ENCODE assay signal across 12 cellular contexts in the genomic region with DNA sequence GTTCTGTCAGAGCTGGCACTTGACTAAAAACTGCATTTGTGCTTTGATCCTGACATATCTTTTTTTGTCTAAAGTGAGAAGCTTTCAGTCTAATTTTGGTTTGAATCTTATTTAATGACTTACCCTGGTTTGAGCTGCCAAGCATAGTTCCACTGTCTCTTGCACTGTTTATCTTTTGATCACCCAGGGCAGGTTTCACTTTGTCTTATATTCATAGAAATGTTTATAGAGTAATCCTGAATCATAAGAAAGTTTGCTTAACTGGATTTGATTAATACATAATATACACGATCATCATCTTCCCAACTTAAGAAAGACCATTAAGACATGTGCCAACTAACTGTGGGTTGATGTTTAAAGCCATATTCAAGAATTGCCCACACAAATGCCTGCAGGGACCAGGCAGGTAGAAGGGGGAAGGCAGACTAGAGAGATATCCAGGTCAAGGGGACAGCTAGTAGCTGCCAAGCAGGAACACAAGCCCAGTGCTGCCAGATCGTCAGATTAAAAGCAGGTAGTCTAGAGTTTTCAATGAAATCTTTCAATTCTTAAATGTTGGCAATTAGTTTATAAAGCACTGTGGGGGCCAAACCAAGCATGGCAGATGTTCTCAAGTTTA. TPM values are rescaled to one million over a fixed set of nuclear protein-coding genes. Genes with fewer than 3 reads are reported as not detected.
DNase-seq lines count a peak whose midpoint lies in the region; ATAC-seq and TF ChIP-seq lines count a peak whose summit lies in the region.
"Had no signal": no experiment of that assay in that cellular context is flagged by ENCODE, and none has a peak within 500 bp of the region (broad histone marks: within the 10 kb centered on the region; RNA-seq: fewer than 3 reads in every experiment).

No MANE protein-coding gene starts in this region.

- peak; percentile 72 for TF ChIP-seq POLR2A in IMR-90 (IDR thresholded peaks at IDR 0.05; ENCODE audit: low read depth, low read length)

- peak overlapping the region; percentile 29 for H3K27ac Mint-ChIP-seq in CD8-positive, alpha-beta T cell
- peak overlapping the region; percentile 59 for H3K27ac Mint-ChIP-seq in activated naive CD8-positive, alpha-beta T cell treated with anti-CD3 and anti-CD28 coated beads, Interleukin-2, amount 50 U/mL, for 24 hours
- peak overlapping the region in 5 of 9 donors; percentile 22 to 87 (median 44) for H3K27ac Mint-ChIP-seq in naive thymus-derived CD4-positive, alpha-beta T cell

- H3K9me3 Mint-ChIP-seq in CD8-positive, alpha-beta T cell: no peaks in the 10 kb centered on the region
- H3K9me3 Mint-ChIP-seq in activated naive CD8-positive, alpha-beta T cell treated with anti-CD3 and anti-CD28 coated beads, Interleukin-2, amount 50 U/mL, for 24 hours: no peaks in the 10 kb centered on the region
- no peaks in the 10 kb centered on the region for H3K9me3 Mint-ChIP-seq in naive thymus-derived CD4-positive, alpha-beta T cell

- peak overlapping the region; percentile 90 for H2BK5ac ChIP-seq in IMR-90 (ENCODE audit: low read depth, low read length, poor library complexity, severe bottlenecking)

- ATAC-seq in CD8-positive, alpha-beta T cell: no peak
- ATAC-seq in IMR-90 (ENCODE audit: low read depth) (no peak), aorta (ENCODE audit: low FRiP score) (no peak)
- no peak for ATAC-seq in activated naive CD8-positive, alpha-beta T cell treated with anti-CD3 and anti-CD28 coated beads, Interleukin-2, amount 50 U/mL, for 24 hours
- ATAC-seq in naive thymus-derived CD4-positive, alpha-beta T cell: no peak
- ATAC-seq: K562 had no signal

- dilution Hi-C loops in IMR-90 (cut with HindIII; ENCODE audit: low sequenced_read_pairs, unreplicated experiment): no loop called here

- H3K23ac ChIP-seq in IMR-90 (ENCODE audit: low read depth, low read length): no peak overlapping the region

- H2AFZ ChIP-seq in IMR-90 (replicated peaks; ENCODE audit: low read length, poor library complexity): no peak overlapping the region

- WGBS in IMR-90 (ENCODE audit: extremely low coverage in 2 of 2, insufficient read length in 1 of 2), 2 experiments: 0% methylated on average over 1 of the region's 2 CpGs; no CpG with 5 or more reads in 1 of the 2 experiments
- WGBS in aorta, 2 donors: 68 to 79% methylated on average over 2 of the region's 2 CpGs

- peak overlapping the region; percentile 50 for H2BK120ac ChIP-seq in IMR-90 (ENCODE audit: low read depth, low read length)

- peak overlapping the region; percentile 70; the same call in 1 of the 2 replicates for H3K9ac ChIP-seq in IMR-90 (ENCODE audit: low read depth, low read length)

- H3K56ac ChIP-seq in IMR-90 (ENCODE audit: extremely low read depth, insufficient read depth, low read length): peak overlapping the region; percentile 1; the same call in 1 of the 2 replicates

- no peak overlapping the region for H3K14ac ChIP-seq in IMR-90 (replicated peaks; ENCODE audit: low read depth, low read length)

- H3K4me3 Mint-ChIP-seq in CD8-positive, alpha-beta T cell: peak overlapping the region; percentile 15
- peak overlapping the region; percentile 87 for H3K4me3 Mint-ChIP-seq in activated naive CD8-positive, alpha-beta T cell treated with anti-CD3 and anti-CD28 coated beads, Interleukin-2, amount 50 U/mL, for 24 hours
- H3K4me3 Mint-ChIP-seq in naive thymus-derived CD4-positive, alpha-beta T cell: peak overlapping the region in 3 of 10 donors; percentile 12 to 95 (median 25)

- peak overlapping the region; percentile 54; the same call in 1 of the 2 replicates for H4K5ac ChIP-seq in IMR-90 (ENCODE audit: low read depth, low read length)

- peak overlapping the region; percentile 50; the same call in 1 of the 2 replicates for H3K18ac ChIP-seq in IMR-90 (ENCODE audit: low read depth, low read length)

- intact Hi-C loops in CD8-positive, alpha-beta T cell (cut with DNase I, micrococcal nuclease): loop anchor here in 1 of 2 experiments (5.0 kb wide), 1 partner anchor 78 kb away; a partner anchor contains a TSS
- intact Hi-C loops in IMR-90 (cut with micrococcal nuclease): loop anchor here (10.0 kb wide), 1 partner anchor 80 kb away; a partner anchor contains a TSS
- intact Hi-C loops in naive thymus-derived CD4-positive, alpha-beta T cell (cut with micrococcal nuclease): loop anchor here in 1 of 2 donors (5.0 kb wide), 1 partner anchor 63 kb away; no protein-coding TSS in a partner anchor
- intact Hi-C loops in aorta (cut with DNase I): no loop called here

- peaks cover 5% of the 10 kb centered on the region for H3K36me3 Mint-ChIP-seq in CD8-positive, alpha-beta T cell
- peaks cover 22% of the 10 kb centered on the region for H3K36me3 Mint-ChIP-seq in activated naive CD8-positive, alpha-beta T cell treated with anti-CD3 and anti-CD28 coated beads, Interleukin-2, amount 50 U/mL, for 24 hours (ENCODE audit: low read depth)
- H3K36me3 Mint-ChIP-seq in naive thymus-derived CD4-positive, alpha-beta T cell: peaks cover 0 to 18% (median 0%) of the 10 kb centered on the region in 5 donors

- H2BK20ac ChIP-seq in IMR-90 (ENCODE audit: low read depth, low read length): no peak overlapping the region

- H4K20me1 ChIP-seq in IMR-90 (ENCODE audit: insufficient read depth, low read length): no peaks in the 10 kb centered on the region

- no peaks in the 10 kb centered on the region; the same call in 1 of the 2 replicates for H3K9me1 ChIP-seq in IMR-90 (ENCODE audit: insufficient read depth, low read length)

- no peaks in the 10 kb centered on the region for H3K9me3 ChIP-seq in CD8-positive, alpha-beta T cell (ENCODE audit: low read length)
- no peaks in the 10 kb centered on the region for H3K9me3 ChIP-seq in IMR-90 (ENCODE audit: control insufficient read depth, insufficient read depth, low read length)
- no peaks in the 10 kb centered on the region for H3K9me3 ChIP-seq in naive thymus-derived CD4-positive, alpha-beta T cell (ENCODE audit: control insufficient read depth in 2 of 3, low read length in 3 of 3)
- H3K9me3 ChIP-seq in aorta (ENCODE audit: control insufficient read depth, low read length): no peaks in the 10 kb centered on the region
- H3K9me3 ChIP-seq: stomach had no signal

- peak overlapping the region; percentile 92 for H3K4me2 ChIP-seq in IMR-90 (ENCODE audit: low read depth, low read length)

- no peak for TF ChIP-seq CTCF in CD8-positive, alpha-beta T cell (IDR thresholded peaks at IDR 0.05)
- no peak for TF ChIP-seq CTCF in IMR-90 (conservative IDR thresholded peaks at IDR 0.05; ENCODE audit: low read depth, low read length)
- no peak for TF ChIP-seq CTCF in GM13976 (IDR thresholded peaks at IDR 0.05; ENCODE audit: borderline replicate concordance, control extremely low read depth, extremely low read depth, insufficient read depth, missing control alignments)

- peak overlapping the region; percentile 25; the same call in 1 of the 2 replicates for H2AK5ac ChIP-seq in IMR-90 (ENCODE audit: low read depth, low read length)

- H2AK9ac ChIP-seq in IMR-90 (replicated peaks; ENCODE audit: low read depth, low read length, poor library complexity): no peak overlapping the region

- in situ Hi-C loops in IMR-90 (cut with MboI; ENCODE audit: low sequenced_read_pairs) (no loop called here), GM13976 (cut with MboI; ENCODE audit: low sequenced_read_pairs, unreplicated experiment) (no loop called here)

- no peak overlapping the region for H4K91ac ChIP-seq in IMR-90 (ENCODE audit: insufficient read depth, low read depth, low read length)

- DNase-seq in CD8-positive, alpha-beta T cell: no peak
- DNase-seq in IMR-90 (peak; percentile 64), aorta (no peak), GM13976 (ENCODE audit: low spot score) (no peak), HPDE6-E6E7 (ENCODE audit: extremely low spot score) (no peak)
- DNase-seq in activated naive CD8-positive, alpha-beta T cell treated with anti-CD3 and anti-CD28 coated beads, Interleukin-2, amount 50 U/mL, for 24 hours: no peak
- DNase-seq in naive thymus-derived CD4-positive, alpha-beta T cell: no peak
- DNase-seq: mesendoderm; NCI-H187 treated with DMSO at 0.1 percent for 48 hours; stimulated activated CD4-positive, alpha-beta T cell treated with anti-CD3 and anti-CD28 coated beads, Interleukin-4, amount 100 ng/mL, for 24 hours; stomach had no signal

- no peaks in the 10 kb centered on the region for H3K27me3 ChIP-seq in CD8-positive, alpha-beta T cell (ENCODE audit: insufficient read depth, low read length)
- H3K27me3 ChIP-seq in IMR-90 (ENCODE audit: control insufficient read depth, insufficient read depth, low read length): no peaks in the 10 kb centered on the region
- no peaks in the 10 kb centered on the region for H3K27me3 ChIP-seq in naive thymus-derived CD4-positive, alpha-beta T cell (ENCODE audit: control insufficient read depth in 2 of 2, insufficient read depth in 2 of 2, low read length in 2 of 2)
- no peaks in the 10 kb centered on the region for H3K27me3 ChIP-seq in aorta (ENCODE audit: control insufficient read depth in 1 of 2, insufficient read depth in 2 of 2, low read length in 1 of 2)

- H3K4me1 ChIP-seq in CD8-positive, alpha-beta T cell (ENCODE audit: insufficient read depth, low read length): peaks cover 3% of the 10 kb centered on the region
- H3K4me1 ChIP-seq in IMR-90 (ENCODE audit: control insufficient read depth, insufficient read depth, low read length) (no peaks in the 10 kb centered on the region; the same call in 1 of the 2 replicates), aorta (ENCODE audit: control insufficient read depth in 1 of 2, insufficient read depth in 2 of 2, low read length in 2 of 2) (no peaks in the 10 kb centered on the region)
- H3K4me1 ChIP-seq in naive thymus-derived CD4-positive, alpha-beta T cell (ENCODE audit: control insufficient read depth in 2 of 2, insufficient read depth in 2 of 2, low read length in 2 of 2): no peaks in the 10 kb centered on the region

- H2BK15ac ChIP-seq in IMR-90 (ENCODE audit: low read depth, low read length): no peak overlapping the region

- no peak overlapping the region for H3K27ac ChIP-seq in CD8-positive, alpha-beta T cell (ENCODE audit: low read depth, low read length)
- peak overlapping the region; percentile 86 for H3K27ac ChIP-seq in IMR-90 (ENCODE audit: insufficient read depth, low read length)
- H3K27ac ChIP-seq in naive thymus-derived CD4-positive, alpha-beta T cell (ENCODE audit: low read depth, low read length): no peak overlapping the region
- no peak overlapping the region for H3K27ac ChIP-seq in aorta (ENCODE audit: low read depth in 1 of 2, low read length in 2 of 2)
- H3K27ac ChIP-seq: stomach had no signal

- TSS peak; percentile 34 for BruUV-seq in IMR-90 (replicated peaks; lab: Mats Ljungman, UMichigan)

- peak overlapping the region; percentile 40; the same call in 1 of the 2 replicates for H3K4ac ChIP-seq in IMR-90 (ENCODE audit: low read depth, low read length)

- CTCF ChIA-PET in CD8-positive, alpha-beta T cell (lab: Charles Lee): interaction anchor here (1.0 kb wide), 1 partner anchor 7 kb away, joined by 3 read pairs; no protein-coding TSS in a partner anchor
- CTCF ChIA-PET in IMR-90 (lab: Yijun Ruan, JAX): interaction anchor here (0.6 to 1.2 kb wide), 2 partner anchors 32 to 33 kb away, joined by 3 read pairs; no protein-coding TSS in a partner anchor
- CTCF ChIA-PET in naive thymus-derived CD4-positive, alpha-beta T cell (lab: Charles Lee): no interaction called here

- TF ChIP-seq RAD21 in IMR-90 (IDR thresholded peaks at IDR 0.05; ENCODE audit: low read length): no peak

- POLR2A ChIA-PET in CD8-positive, alpha-beta T cell (lab: Charles Lee): no interaction called here
- POLR2A ChIA-PET in IMR-90 (lab: Charles Lee; ENCODE audit: unreplicated experiment): no interaction called here
- POLR2A ChIA-PET in naive thymus-derived CD4-positive, alpha-beta T cell (lab: Charles Lee): no interaction called here

- no peak overlapping the region for H3K4me3 ChIP-seq in CD8-positive, alpha-beta T cell (ENCODE audit: low read depth, low read length)
- H3K4me3 ChIP-seq in IMR-90 (ENCODE audit: insufficient read depth, low read depth, low read length): peak overlapping the region; percentile 42
- H3K4me3 ChIP-seq in naive thymus-derived CD4-positive, alpha-beta T cell (ENCODE audit: low read length): no peak overlapping the region
- H3K4me3 ChIP-seq in aorta (ENCODE audit: low read length in 2 of 2): no peak overlapping the region

- H3K36me3 ChIP-seq in CD8-positive, alpha-beta T cell (ENCODE audit: insufficient read depth, low read length): no peaks in the 10 kb centered on the region
- H3K36me3 ChIP-seq in IMR-90 (ENCODE audit: control insufficient read depth, insufficient read depth, low read length) (no peaks in the 10 kb centered on the region; the same call in 1 of the 2 replicates), aorta (ENCODE audit: control insufficient read depth in 1 of 2, insufficient read depth in 2 of 2, low read length in 1 of 2) (no peaks in the 10 kb centered on the region)
- H3K36me3 ChIP-seq in naive thymus-derived CD4-positive, alpha-beta T cell (ENCODE audit: control insufficient read depth in 2 of 3, insufficient read depth in 3 of 3, low read length in 3 of 3): peaks cover 0 to 5% (median 0%) of the 10 kb centered on the region in 3 experiments
- H3K36me3 ChIP-seq: stomach had no signal

- peaks cover 0 to 10% of the 10 kb centered on the region in 2 experiments; a peak in 1 of 4 replicates for H3K79me1 ChIP-seq in IMR-90 (ENCODE audit: low read depth in 1 of 2, low read length in 2 of 2)

- H3K4me1 Mint-ChIP-seq in CD8-positive, alpha-beta T cell (ENCODE audit: low read depth): peaks cover 13% of the 10 kb centered on the region
- H3K4me1 Mint-ChIP-seq in activated naive CD8-positive, alpha-beta T cell treated with anti-CD3 and anti-CD28 coated beads, Interleukin-2, amount 50 U/mL, for 24 hours: peaks cover 66% of the 10 kb centered on the region
- H3K4me1 Mint-ChIP-seq in naive thymus-derived CD4-positive, alpha-beta T cell: peaks cover 0 to 53% (median 12%) of the 10 kb centered on the region in 7 donors

- H4K8ac ChIP-seq in IMR-90 (ENCODE audit: low read depth in 2 of 2, low read length in 2 of 2): peak overlapping the region in 1 of 2 experiments; percentile 76; a peak in 2 of 4 replicates

- no peaks in the 10 kb centered on the region for H3K27me3 Mint-ChIP-seq in CD8-positive, alpha-beta T cell (ENCODE audit: low read depth)
- no peaks in the 10 kb centered on the region for H3K27me3 Mint-ChIP-seq in activated naive CD8-positive, alpha-beta T cell treated with anti-CD3 and anti-CD28 coated beads, Interleukin-2, amount 50 U/mL, for 24 hours
- H3K27me3 Mint-ChIP-seq in naive thymus-derived CD4-positive, alpha-beta T cell: no peaks in the 10 kb centered on the region

RNA-seq across cellular contexts. Expression of a gene that starts 1.9 kb away (rescaled TPM):
- total RNA-seq in CD8-positive, alpha-beta T cell: 1 to 10 TPM in 1 of 2 experiments, under 1 TPM in 1; 0.65 to 1.5 TPM
- total RNA-seq in IMR-90 (2012; rRNA removed): 9.3 and 12.2 TPM in 2 replicates
- polyA plus RNA-seq in IMR-90 (2012; rRNA removed): 5.5 and 7.6 TPM in 2 replicates
- polyA plus RNA-seq in IMR-90 (2012; cell fraction: cytosol; rRNA removed): 1.4 and 1.5 TPM in 2 replicates
- 3.9 and 21.6 TPM in 2 replicates for polyA plus RNA-seq in IMR-90 (2012; cell fraction: nucleus; rRNA removed; ENCODE audit: low replicate concordance)
- total RNA-seq in naive thymus-derived CD4-positive, alpha-beta T cell: 10 to 100 TPM in 1 of 5 experiments, 1 to 10 TPM in 4; 5.3 to 41.1 (median 7.3) TPM
- 1 to 10 TPM; 4.0 to 5.7 TPM for polyA plus RNA-seq in naive thymus-derived CD4-positive, alpha-beta T cell
- 10 to 100 TPM; 13.2 to 14.2 TPM for total RNA-seq in aorta
- polyA plus RNA-seq in aorta: 10 to 100 TPM in 1 of 2 donors, 1 to 10 TPM in 1; 2.5 to 14.3 TPM
